In the genomic region with DNA sequence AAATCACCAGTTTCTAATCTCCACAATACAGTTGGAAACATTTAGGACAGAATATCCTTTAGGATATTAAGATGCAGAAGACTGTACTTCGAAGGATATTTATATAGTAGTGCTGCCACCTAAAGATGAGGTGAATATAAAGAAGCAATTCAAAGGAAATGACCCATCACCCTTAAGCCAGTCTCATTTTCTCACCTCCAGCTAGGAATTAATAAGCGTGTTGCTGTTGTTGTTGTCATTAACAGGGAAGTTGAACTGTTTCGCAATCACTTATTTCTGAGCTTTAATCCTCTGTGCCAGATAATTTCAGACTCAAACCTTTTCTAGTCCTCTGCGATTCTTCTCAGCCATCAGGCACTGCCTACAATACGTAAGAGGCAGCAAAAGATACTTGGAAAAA, we compare ENCODE assay signal across 10 cellular contexts. TPM values are rescaled to one million over a fixed set of nuclear protein-coding genes. Genes with fewer than 3 reads are reported as not detected.
DNase-seq lines count a peak whose midpoint lies in the region; ATAC-seq, FAIRE-seq and TF ChIP-seq lines count a peak whose summit lies in the region.
"Had no signal": no experiment of that assay in that cellular context is flagged by ENCODE, and none has a peak within 500 bp of the region (broad histone marks: within the 10 kb centered on the region; RNA-seq: fewer than 3 reads in every experiment).

No MANE protein-coding gene starts in this region.

- peaks cover 32% of the 10 kb centered on the region for H3K4me1 ChIP-seq in psoas muscle
- no peaks in the 10 kb centered on the region for H3K4me1 ChIP-seq in H9 (ENCODE audit: insufficient read depth, low read length)

- H4K91ac ChIP-seq in H9 (ENCODE audit: insufficient read length, low read depth, low read length): no peak overlapping the region

- H3K36me3 Mint-ChIP-seq in H9 (ENCODE audit: insufficient read depth in 1 of 3, low read depth in 3 of 3): no peaks in the 10 kb centered on the region

- H3K27ac ChIP-seq in psoas muscle (peak overlapping the region; percentile 99), H9 (ENCODE audit: insufficient read length, low read depth, low read length) (no peak overlapping the region)

- H3K27me3 ChIP-seq in bronchial epithelial cell (ENCODE audit: control insufficient read depth, insufficient read depth, low read length): no peaks in the 10 kb centered on the region
- no peaks in the 10 kb centered on the region for H3K27me3 ChIP-seq in psoas muscle (ENCODE audit: insufficient read depth in 3 of 3, low read length in 2 of 3)
- peaks cover 29% of the 10 kb centered on the region; the same call in 1 of the 2 replicates for H3K27me3 ChIP-seq in H9 (ENCODE audit: insufficient read depth, low read length)

- H2BK20ac ChIP-seq in H9 (ENCODE audit: low read depth, low read length, poor library complexity, severe bottlenecking): no peak overlapping the region

- no peak overlapping the region for H3K18ac ChIP-seq in H9 (ENCODE audit: insufficient read length, low read depth, low read length)

- H3K9me3 ChIP-seq in psoas muscle: no peaks in the 10 kb centered on the region
- H3K9me3 ChIP-seq in H9 (ENCODE audit: control insufficient read depth, low read depth, low read length): no peaks in the 10 kb centered on the region

- H2BK5ac ChIP-seq in H9 (ENCODE audit: insufficient read length, low read length): no peak overlapping the region

- H3K23ac ChIP-seq in H9 (ENCODE audit: insufficient read length, low read depth, low read length): no peak overlapping the region

- H3K79me1 ChIP-seq in H9 (ENCODE audit: insufficient read depth, low read depth, low read length, poor library complexity, severe bottlenecking): no peaks in the 10 kb centered on the region

- H3K27ac Mint-ChIP-seq in H9: no peak overlapping the region

- H3K14ac ChIP-seq in H9 (ENCODE audit: insufficient read depth, low read length): no peak overlapping the region

- H3K79me2 ChIP-seq in H9 (ENCODE audit: insufficient read depth, low read length): no peaks in the 10 kb centered on the region

- peak; percentile 5 for FAIRE-seq in GM12891 (lab: Jason Lieb, UNC)
- FAIRE-seq in bronchial epithelial cell (lab: Jason Lieb, UNC): no peak
- FAIRE-seq: colon had no signal

- H3K4me3 ChIP-seq in bronchial epithelial cell (ENCODE audit: low read depth, low read length) (no peak overlapping the region), psoas muscle (peak overlapping the region; percentile 84)

- no peak overlapping the region for H3K9ac ChIP-seq in H9 (ENCODE audit: extremely low read depth, insufficient read length, low read length)

- 48 to 74% (median 54%) methylated on average over 5 of the region's 5 CpGs for WGBS in psoas muscle, 3 donors
- no CpG with 5 or more reads among the region's 5 CpGs for WGBS in H9 (ENCODE audit: extremely low coverage, insufficient read length, low lambda C conversion rate)

- H4K5ac ChIP-seq in H9 (ENCODE audit: insufficient read length, low read depth, low read length): no peak overlapping the region

- no peak overlapping the region for H2AFZ ChIP-seq in H9 (ENCODE audit: low read length)

- no peak overlapping the region for H3K56ac ChIP-seq in H9 (ENCODE audit: insufficient read length, low read depth, low read length)

- no peaks in the 10 kb centered on the region; a peak in 1 of 5 replicates for H3K9me3 Mint-ChIP-seq in H9

- no peak overlapping the region for H2BK120ac ChIP-seq in H9 (ENCODE audit: low read depth, low read length, poor library complexity, severe bottlenecking)

- peak overlapping the region in 1 of 2 experiments; percentile 93; a peak in 2 of 5 replicates for H3K4me3 Mint-ChIP-seq in H9

- H4K8ac ChIP-seq in H9 (replicated peaks; ENCODE audit: insufficient read length, low read depth, low read length): no peak overlapping the region

- TF ChIP-seq CTCF in bronchial epithelial cell (IDR thresholded peaks at IDR 0.05; ENCODE audit: insufficient read depth, low read length, severe bottlenecking): no peak
- no peak for TF ChIP-seq CTCF in psoas muscle (IDR thresholded peaks at IDR 0.05)
- TF ChIP-seq CTCF in H9 (conservative IDR thresholded peaks at IDR 0.05): no peak

- peaks cover 23 to 24% of the 10 kb centered on the region in 2 experiments for H3K4me1 Mint-ChIP-seq in H9

- DNase-seq in GM12891 (ENCODE audit: insufficient read length, low spot score) (no peak), MV-4-11 (lab: John Stamatoyannopoulos, UW) (peak; percentile 27), bronchial epithelial cell (ENCODE audit: low read depth) (peak; percentile 80), psoas muscle (no peak), H9 (no peak), pons (ENCODE audit: low spot score) (no peak)
- DNase-seq: HCEC 1CT, NCI-H524 treated with DMSO at 0.1 percent for 48 hours had no signal

- H2AK5ac ChIP-seq in H9 (ENCODE audit: insufficient read length, low read length): no peak overlapping the region

- no peak overlapping the region for H2BK15ac ChIP-seq in H9 (ENCODE audit: low read depth, low read length)

- no peaks in the 10 kb centered on the region for H3K36me3 ChIP-seq in bronchial epithelial cell (ENCODE audit: control insufficient read depth, insufficient read depth, low read length)
- no peaks in the 10 kb centered on the region for H3K36me3 ChIP-seq in psoas muscle (ENCODE audit: insufficient read depth in 1 of 2, low read depth in 1 of 2)

- no peak overlapping the region for H3K4ac ChIP-seq in H9 (ENCODE audit: low read depth, low read length)

- H4K20me1 ChIP-seq in H9 (ENCODE audit: control insufficient read depth, insufficient read depth, insufficient read length): no peaks in the 10 kb centered on the region

- TF ChIP-seq POLR2A in GM12891 (IDR thresholded peaks at IDR 0.05; ENCODE audit: low read depth, low read length): no peak

- H3K23me2 ChIP-seq in H9 (ENCODE audit: insufficient read length, low read depth, low read length, poor library complexity, severe bottlenecking): peaks cover 19% of the 10 kb centered on the region

- no peak for ATAC-seq in psoas muscle
- ATAC-seq in HG03378 (IDR thresholded peaks at IDR 0.05; ENCODE audit: unreplicated experiment): no peak

- no peak overlapping the region for H2BK12ac ChIP-seq in H9 (ENCODE audit: insufficient read length, low read depth, low read length)

- no peak overlapping the region for H3K4me2 ChIP-seq in H9 (ENCODE audit: insufficient read depth, insufficient read length, low read length)

- intact Hi-C loops in psoas muscle (cut with DNase I): no loop called here

- no peak overlapping the region for H3T11ph ChIP-seq in H9 (ENCODE audit: low read length)

- peaks cover 83% of the 10 kb centered on the region for H3K27me3 Mint-ChIP-seq in H9 (ENCODE audit: low read depth)

TF ChIP-seq in GM12891, 5 proteins besides CTCF, POLR2A, EP300 and RAD21:
- no peak for TF ChIP-seq PAX5 (IDR thresholded peaks at IDR 0.05; ENCODE audit: insufficient read depth, low read length, severe bottlenecking)
- TF ChIP-seq POLR2AphosphoS5 (IDR thresholded peaks at IDR 0.05; ENCODE audit: low read depth, low read length): no peak
- no peak for TF ChIP-seq POU2F2 (IDR thresholded peaks at IDR 0.05; ENCODE audit: low read depth, low read length)
- no peak for TF ChIP-seq TAF1 (IDR thresholded peaks at IDR 0.05; ENCODE audit: low read depth, low read length)
- TF ChIP-seq SPI1 (IDR thresholded peaks at IDR 0.05; ENCODE audit: low read depth, low read length): no peak

RNA-seq across cellular contexts. Expression of gene PURA, which starts 7.8 kb away (rescaled TPM):
- polyA plus RNA-seq in GM12891 (2012; ENCODE audit: low read depth, missing spikeins): 2.4 TPM
- total RNA-seq in bronchial epithelial cell (6.6 and 12.3 TPM in 2 replicates), psoas muscle (10 to 100 TPM; 11.8 to 20.4 (median 19.3) TPM), H9 (2021) (3.3 and 3.6 TPM in 2 replicates)
- 1 to 10 TPM; 3.2 to 8.8 (median 3.4) TPM for polyA plus RNA-seq in psoas muscle

RNA-seq across cellular contexts. Expression of gene IGIP, which starts 19.6 kb away (rescaled TPM):
- 0.82 TPM for polyA plus RNA-seq in GM12891 (2012; ENCODE audit: low read depth, missing spikeins)
- 5.3 and 5.9 TPM in 2 replicates for total RNA-seq in bronchial epithelial cell
- 10 to 100 TPM in 2 of 4 donors, 1 to 10 TPM in 2; 5.1 to 11.6 (median 9.3) TPM for total RNA-seq in psoas muscle
- 1 to 10 TPM; 3.5 to 6.8 (median 3.6) TPM for polyA plus RNA-seq in psoas muscle
- total RNA-seq in H9 (2021): 0.52 and 0.53 TPM in 2 replicates

Comparison
In these comparisons a context has a peak if more than half of its experiments do, and no peak if none do; other contexts are left out.
1. DNase-seq: peak in MV-4-11 (single experiment) and bronchial epithelial cell (single experiment); none in GM12891 (single experiment), psoas muscle (0 of 2), H9 (single experiment) and pons (single experiment).